ENCODE assay signal across 9 cellular contexts in the genomic region with DNA sequence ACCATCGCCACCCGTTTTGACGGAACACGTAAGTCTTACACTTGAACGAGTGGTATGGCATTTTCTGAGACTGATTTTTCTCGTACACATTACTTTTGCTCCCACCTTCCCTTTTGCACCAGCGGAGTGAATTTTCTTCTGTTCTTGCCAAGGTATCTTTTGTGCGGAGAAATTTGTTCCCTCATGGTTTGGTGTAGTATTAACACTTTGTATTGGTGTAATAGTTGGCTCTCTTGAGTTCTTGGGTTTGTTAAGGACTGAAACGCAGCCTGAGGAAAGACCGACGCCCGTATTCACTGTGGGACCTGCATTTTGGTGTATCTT. TPM values are rescaled to one million over a fixed set of nuclear protein-coding genes. Genes with fewer than 3 reads are reported as not detected.
DNase-seq lines count a peak whose midpoint lies in the region; ATAC-seq, FAIRE-seq and TF ChIP-seq lines count a peak whose summit lies in the region.
"Had no signal": no experiment of that assay in that cellular context is flagged by ENCODE, and none has a peak within 500 bp of the region (broad histone marks: within the 10 kb centered on the region; RNA-seq: fewer than 3 reads in every experiment).

No MANE protein-coding gene starts in this region.

- H3K4me3 ChIP-seq in K562 (no peak overlapping the region), mucosa of stomach (ENCODE audit: low read length) (peak overlapping the region; percentile 37), tibial artery (peak overlapping the region; percentile 61 to 65)

- in situ Hi-C loops in K562 (cut with MboI): no loop called here

- peaks cover 41% of the 10 kb centered on the region for H3K27me3 Mint-ChIP-seq in activated naive CD4-positive, alpha-beta T cell treated with anti-CD3 and anti-CD28 coated beads, Interleukin-2, amount 10 ng/mL, durations not matched to agents 7 days and 5 days

- peak overlapping the region; percentile 19 for H3K4me3 Mint-ChIP-seq in activated naive CD4-positive, alpha-beta T cell treated with anti-CD3 and anti-CD28 coated beads, Interleukin-2, amount 10 ng/mL, durations not matched to agents 7 days and 5 days

- no peaks in the 10 kb centered on the region for H3K9me3 ChIP-seq in K562 (replicated peaks; ENCODE audit: control insufficient read depth, insufficient read depth, low read depth, low read length)
- no peaks in the 10 kb centered on the region for H3K9me3 ChIP-seq in mucosa of stomach (ENCODE audit: control insufficient read depth, low read length)
- H3K9me3 ChIP-seq in tibial artery: peaks cover 0 to 6% (median 0%) of the 10 kb centered on the region in 3 donors

- H3K27me3 ChIP-seq in K562 (ENCODE audit: control insufficient read depth in 2 of 2, insufficient read depth in 2 of 2, low read length in 2 of 2) (no peaks in the 10 kb centered on the region), mucosa of stomach (ENCODE audit: control insufficient read depth, insufficient read depth, low read length) (no peaks in the 10 kb centered on the region), tibial artery (no peaks in the 10 kb centered on the region)

- CTCF ChIA-PET in activated naive CD4-positive, alpha-beta T cell treated with anti-CD3 and anti-CD28 coated beads, Interleukin-2, amount 10 ng/mL, durations not matched to agents 7 days and 5 days (lab: Charles Lee): no interaction called here
- CTCF ChIA-PET in K562 (lab: Yijun Ruan, JAX; ENCODE audit: low intra/inter-chr PET ratio): no interaction called here

- no TSS peak for BruUV-seq in K562 (replicated peaks; lab: Mats Ljungman, UMichigan)

- no peak for DNase-seq in activated naive CD4-positive, alpha-beta T cell treated with anti-CD3 and anti-CD28 coated beads, Interleukin-2, amount 10 ng/mL, durations not matched to agents 7 days and 5 days
- DNase-seq in activated naive CD4-positive, alpha-beta T cell (lab: John Stamatoyannopoulos, UW): no peak
- DNase-seq in K562 (ENCODE audit: extremely low read depth in 1 of 4, low spot score in 3 of 4): no peak
- no peak for DNase-seq in tibial artery
- DNase-seq in H54 (ENCODE audit: insufficient read length, low spot score): no peak
- DNase-seq in ecto neural progenitor cell (ENCODE audit: low spot score): no peak

- TF ChIP-seq CTCF in K562 (IDR thresholded peaks at IDR 0.05 in 2 of 3, conservative IDR thresholded peaks at IDR 0.05 in 1 of 3; ENCODE audit: insufficient read depth in 2 of 3, low read depth in 1 of 3, low read length in 3 of 3) (no peak), tibial artery (IDR thresholded peaks at IDR 0.05) (no peak)

- TF ChIP-seq EP300 in K562 (IDR thresholded peaks at IDR 0.05; ENCODE audit: low read length): no peak

- no peak overlapping the region for H2AFZ ChIP-seq in K562 (ENCODE audit: low read depth, low read length)

- peak overlapping the region; percentile 1 for H3K27ac Mint-ChIP-seq in activated naive CD4-positive, alpha-beta T cell treated with anti-CD3 and anti-CD28 coated beads, Interleukin-2, amount 10 ng/mL, durations not matched to agents 7 days and 5 days

- TF ChIP-seq RAD21 in K562 (CRISPR knock-in tag; conservative IDR thresholded peaks at IDR 0.05 in 1 of 2, IDR thresholded peaks at IDR 0.05 in 1 of 2): no peak

- H3K9ac ChIP-seq in K562 (ENCODE audit: insufficient read depth in 1 of 2, low read depth in 2 of 2, low read length in 2 of 2) (no peak overlapping the region), mucosa of stomach (ENCODE audit: low read length) (no peak overlapping the region)

- POLR2A ChIA-PET in K562 (lab: Yijun Ruan, JAX): no interaction called here

- H3K27ac ChIP-seq in K562 (ENCODE audit: extremely low read depth, low read depth, low read length) (no peak overlapping the region), tibial artery (no peak overlapping the region)

- H3K9me1 ChIP-seq in K562 (ENCODE audit: control insufficient read depth, insufficient read depth, low read length): no peaks in the 10 kb centered on the region

- H3K36me3 ChIP-seq in K562 (ENCODE audit: control insufficient read depth, insufficient read depth, low read length) (no peaks in the 10 kb centered on the region), mucosa of stomach (ENCODE audit: control insufficient read depth, insufficient read depth, low read length) (no peaks in the 10 kb centered on the region), tibial artery (no peaks in the 10 kb centered on the region)

- intact Hi-C loops in K562 (cut with micrococcal nuclease): loop anchor here (5.0 kb wide), 2 partner anchors 719 to 1039 kb away; a partner anchor contains a TSS
- intact Hi-C loops in tibial artery (cut with DNase I; ENCODE audit: low total_unique reads): no loop called here

- peak; percentile 15 for FAIRE-seq in K562 (lab: Jason Lieb, UNC)
- FAIRE-seq in H54 (lab: Jason Lieb, UNC): no peak

- no peak for TF ChIP-seq POLR2A in K562 (conservative IDR thresholded peaks at IDR 0.05)
- TF ChIP-seq POLR2A in H54 (IDR thresholded peaks at IDR 0.05; ENCODE audit: low read depth, low read length): no peak

- H3K36me3 Mint-ChIP-seq in activated naive CD4-positive, alpha-beta T cell treated with anti-CD3 and anti-CD28 coated beads, Interleukin-2, amount 10 ng/mL, durations not matched to agents 7 days and 5 days: no peaks in the 10 kb centered on the region

- no peak overlapping the region; the same call in 1 of the 2 replicates for H3K4me2 ChIP-seq in K562 (ENCODE audit: insufficient read depth, low read length)

- peaks cover 0 to 16% of the 10 kb centered on the region in 2 experiments; a peak in 2 of 5 replicates for H3K4me1 ChIP-seq in K562 (replicated peaks in 1 of 2; ENCODE audit: control insufficient read depth in 2 of 2, insufficient read depth in 2 of 2, low read length in 2 of 2)
- H3K4me1 ChIP-seq in mucosa of stomach (ENCODE audit: control insufficient read depth, insufficient read depth, low read length): peaks cover 5% of the 10 kb centered on the region
- peaks cover 0 to 17% (median 13%) of the 10 kb centered on the region in 4 donors for H3K4me1 ChIP-seq in tibial artery

- H3K9me3 Mint-ChIP-seq in activated naive CD4-positive, alpha-beta T cell treated with anti-CD3 and anti-CD28 coated beads, Interleukin-2, amount 10 ng/mL, durations not matched to agents 7 days and 5 days: peaks cover 6% of the 10 kb centered on the region

- H3K4me1 Mint-ChIP-seq in activated naive CD4-positive, alpha-beta T cell treated with anti-CD3 and anti-CD28 coated beads, Interleukin-2, amount 10 ng/mL, durations not matched to agents 7 days and 5 days: peaks cover 26% of the 10 kb centered on the region

- H4K20me1 ChIP-seq in K562 (replicated peaks; ENCODE audit: control insufficient read depth, insufficient read depth, low read length): no peaks in the 10 kb centered on the region

- no peaks in the 10 kb centered on the region for H3K79me2 ChIP-seq in K562 (ENCODE audit: control insufficient read depth, insufficient read depth, low read length)

- WGBS in K562 (ENCODE audit: insufficient coverage, low coverage, missing lambda C conversion rate): 3% methylated on average over 12 of the region's 12 CpGs

- no peak for ATAC-seq in K562
- ATAC-seq in GM19023 (IDR thresholded peaks at IDR 0.05; ENCODE audit: unreplicated experiment): no peak

TF ChIP-seq in K562, 482 proteins besides CTCF, POLR2A, EP300 and RAD21:
- TF ChIP-seq, protein P1, sequence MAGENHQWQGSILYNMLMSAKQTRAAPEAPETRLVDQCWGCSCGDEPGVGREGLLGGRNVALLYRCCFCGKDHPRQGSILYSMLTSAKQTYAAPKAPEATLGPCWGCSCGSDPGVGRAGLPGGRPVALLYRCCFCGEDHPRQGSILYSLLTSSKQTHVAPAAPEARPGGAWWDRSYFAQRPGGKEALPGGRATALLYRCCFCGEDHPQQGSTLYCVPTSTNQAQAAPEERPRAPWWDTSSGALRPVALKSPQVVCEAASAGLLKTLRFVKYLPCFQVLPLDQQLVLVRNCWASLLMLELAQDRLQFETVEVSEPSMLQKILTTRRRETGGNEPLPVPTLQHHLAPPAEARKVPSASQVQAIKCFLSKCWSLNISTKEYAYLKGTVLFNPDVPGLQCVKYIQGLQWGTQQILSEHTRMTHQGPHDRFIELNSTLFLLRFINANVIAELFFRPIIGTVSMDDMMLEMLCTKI (IDR thresholded peaks at IDR 0.05; ENCODE audit: partially characterized antibody): no peak
- no peak for TF ChIP-seq SMARCB1 (IDR thresholded peaks at IDR 0.05; ENCODE audit: insufficient read length, low read depth)

RNA-seq across cellular contexts. Expression of a gene that starts 0.4 kb away (rescaled TPM):
- total RNA-seq in K562 (2011; cell fraction: chromatin; rRNA removed; ENCODE audit: low replicate concordance): 0.12 TPM in 2 replicates
- 0.13 TPM in 1 of 2 replicates, not detected in the other for total RNA-seq in K562 (2011; cell fraction: nucleolus; rRNA removed)
- total RNA-seq in K562 (2011; cell fraction: nucleoplasm; rRNA removed): 0.15 TPM in 1 of 2 replicates, not detected in the other
- total RNA-seq in K562 (2014; rRNA removed) (not detected in 2 replicates), K562 (2014; rRNA removed; fragmentation: Illumina TruSeq; extraction: Trizol) (not detected in 2 replicates), K562 (2015; rRNA removed; fragmentation: Illumina TruSeq; extraction: Trizol) (0.04 TPM in 1 of 2 replicates, not detected in the other), K562 (2021) (0.02 TPM in 1 of 2 replicates, not detected in the other)
- polyA plus RNA-seq in K562 (2011; rRNA removed) (0.01 TPM in 1 of 2 replicates, not detected in the other), K562 (2014; fragmentation: Illumina TruSeq; extraction: Trizol) (not detected in 2 replicates), K562 (2014; fragmentation: Nextera tagmentation; extraction: Ambion mirVana) (not detected), K562 (2014; rRNA removed) (0.08 TPM in 1 of 2 replicates, not detected in the other)
- polyA plus RNA-seq in K562 (2011; cell fraction: cytosol; rRNA removed): 0.01 TPM in 1 of 2 replicates, not detected in the other
- polyA plus RNA-seq in K562 (2011; cell fraction: nucleus; rRNA removed): 0.07 TPM in 2 replicates
- polyA plus RNA-seq in K562 (2012): 0.19 TPM in 1 of 2 replicates, not detected in the other
- polyA minus RNA-seq in K562 (2011; rRNA and poly(A)+ RNA removed): 0.04 TPM in 1 of 2 replicates, not detected in the other
- polyA minus RNA-seq in K562 (2011; cell fraction: cytosol; rRNA and poly(A)+ RNA removed): not detected in 2 replicates
- 0.13 and 0.22 TPM in 2 replicates for polyA minus RNA-seq in K562 (2011; cell fraction: nucleus; rRNA and poly(A)+ RNA removed)
- total RNA-seq: myocyte had no signal
